8 cellular contexts compared by ENCODE assay signal in the genomic region with DNA sequence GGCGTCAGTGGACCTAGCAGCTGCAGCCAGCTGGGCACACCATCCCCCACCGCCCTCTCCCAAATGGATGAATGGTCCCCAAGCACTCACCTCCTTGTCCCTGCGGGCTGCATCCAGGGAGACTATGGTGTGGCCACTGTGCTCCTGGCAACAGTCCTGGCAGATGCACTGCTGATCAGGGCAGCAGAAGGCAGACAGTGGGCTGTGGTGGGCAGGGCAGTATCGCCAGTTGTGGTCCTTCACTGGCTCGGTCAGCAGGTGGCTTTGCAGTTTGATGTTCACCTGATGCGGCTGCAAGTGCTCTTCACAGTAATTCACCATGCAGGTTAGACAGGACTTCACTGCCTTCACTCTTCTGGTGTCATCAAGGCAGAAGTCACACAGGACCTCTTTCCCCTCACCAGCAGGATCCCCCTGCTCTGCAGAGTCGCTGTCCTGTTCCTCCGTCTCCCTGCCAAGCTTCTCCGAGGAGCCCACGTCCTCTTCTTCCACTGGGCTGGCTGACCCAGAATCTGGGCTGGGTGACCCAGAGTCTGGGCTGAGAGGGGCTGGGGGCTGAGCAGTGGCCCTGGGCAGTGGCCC. TPM values are rescaled to one million over a fixed set of nuclear protein-coding genes. Genes with fewer than 3 reads are reported as not detected.
DNase-seq lines count a peak whose midpoint lies in the region; ATAC-seq, FAIRE-seq and TF ChIP-seq lines count a peak whose summit lies in the region.

No MANE protein-coding gene starts in this region.

- no peak for TF ChIP-seq RAD21 in GM12878 (IDR thresholded peaks at IDR 0.05; ENCODE audit: insufficient read depth, low read depth, low read length)

- H3K27ac Mint-ChIP-seq in activated naive CD8-positive, alpha-beta T cell treated with anti-CD3 and anti-CD28 coated beads, Interleukin-2, amount 10 ng/mL, durations not matched to agents 7 days and 5 days, result peak overlapping the region; percentile 65
- no peak overlapping the region for H3K27ac Mint-ChIP-seq in activated naive CD8-positive, alpha-beta T cell treated with anti-CD3 and anti-CD28 coated beads for 36 hours

- H3K4me1 ChIP-seq in GM12878 (ENCODE audit: control insufficient read depth, insufficient read depth, low read length) (peaks cover 3% of the 10 kb centered on the region; the same call in 1 of the 2 replicates), aorta (ENCODE audit: control insufficient read depth in 1 of 2, insufficient read depth in 2 of 2, low read length in 2 of 2) (peaks cover 0 to 2% of the 10 kb centered on the region in 2 donors)

- H3K27ac ChIP-seq in GM12878 (ENCODE audit: control insufficient read depth, insufficient read depth) (peak overlapping the region; percentile 8; the same call in 1 of the 2 replicates), aorta (ENCODE audit: low read depth in 1 of 2, low read length in 2 of 2) (peak overlapping the region in 1 of 2 donors; percentile 38)

- ATAC-seq in activated naive CD8-positive, alpha-beta T cell treated with anti-CD3 and anti-CD28 coated beads, Interleukin-2, amount 10 ng/mL, durations not matched to agents 7 days and 5 days (ENCODE audit: low read depth), result no peak
- ATAC-seq in GM12878 (no peak), aorta (ENCODE audit: low FRiP score) (peak; percentile 23), HG02610 (IDR thresholded peaks at IDR 0.05; ENCODE audit: unreplicated experiment) (no peak), GM21515 (IDR thresholded peaks at IDR 0.05; ENCODE audit: unreplicated experiment) (no peak)

- no peak overlapping the region for H3K4me2 ChIP-seq in GM12878 (ENCODE audit: control insufficient read depth, insufficient read depth)

- no peaks in the 10 kb centered on the region for H3K79me2 ChIP-seq in GM12878 (ENCODE audit: control insufficient read depth, insufficient read depth, low read length)

- CTCF ChIA-PET in GM12878 (lab: Yijun Ruan, JAX), result no interaction called here

- peaks cover 9% of the 10 kb centered on the region for H3K4me1 Mint-ChIP-seq in activated naive CD8-positive, alpha-beta T cell treated with anti-CD3 and anti-CD28 coated beads, Interleukin-2, amount 10 ng/mL, durations not matched to agents 7 days and 5 days
- peaks cover 3% of the 10 kb centered on the region for H3K4me1 Mint-ChIP-seq in activated naive CD8-positive, alpha-beta T cell treated with anti-CD3 and anti-CD28 coated beads for 36 hours

- TF ChIP-seq POLR2A in GM12878 (IDR thresholded peaks at IDR 0.05; ENCODE audit: low read depth, low read length), result no peak

- SMC1A ChIA-PET in GM12878 (lab: Charles Lee; ENCODE audit: uncharacterized antibody, unreplicated experiment), result no interaction called here

- TF ChIP-seq EP300 in GM12878 (IDR thresholded peaks at IDR 0.05; ENCODE audit: borderline replicate concordance in 1 of 2, control insufficient read depth in 1 of 2, low read depth in 2 of 2, low read length in 2 of 2), result no peak

- no peak overlapping the region for H3K9ac ChIP-seq in GM12878 (ENCODE audit: control insufficient read depth, insufficient read depth, low read length)

- TF ChIP-seq CTCF in GM12878 (IDR thresholded peaks at IDR 0.05 in 2 of 3, conservative IDR thresholded peaks at IDR 0.05 in 1 of 3; ENCODE audit: control insufficient read depth in 2 of 3, extremely low read depth in 1 of 3, insufficient read depth in 1 of 3, low read depth in 3 of 3, low read length in 3 of 3), result no peak
- TF ChIP-seq CTCF in GM20000 (IDR thresholded peaks at IDR 0.05; ENCODE audit: extremely low read depth, missing control alignments), result no peak

- peak overlapping the region; percentile 58 for H3K4me3 Mint-ChIP-seq in activated naive CD8-positive, alpha-beta T cell treated with anti-CD3 and anti-CD28 coated beads, Interleukin-2, amount 10 ng/mL, durations not matched to agents 7 days and 5 days
- no peak overlapping the region for H3K4me3 Mint-ChIP-seq in activated naive CD8-positive, alpha-beta T cell treated with anti-CD3 and anti-CD28 coated beads for 36 hours

- H3K27me3 ChIP-seq in GM12878 (replicated peaks in 1 of 2; ENCODE audit: control insufficient read depth in 2 of 2, insufficient read depth in 2 of 2, low read length in 1 of 2), result no peaks in the 10 kb centered on the region
- H3K27me3 ChIP-seq in aorta (ENCODE audit: control insufficient read depth in 1 of 2, insufficient read depth in 2 of 2, low read length in 1 of 2), result no peaks in the 10 kb centered on the region

- POLR2A ChIA-PET in activated naive CD8-positive, alpha-beta T cell treated with anti-CD3 and anti-CD28 coated beads, Interleukin-2, amount 10 ng/mL, durations not matched to agents 7 days and 5 days (lab: Charles Lee), result interaction anchor here (1.2 kb wide), 1 partner anchor 348 kb away, joined by 4 read pairs; a partner anchor contains a TSS
- POLR2A ChIA-PET in GM12878 (lab: Charles Lee), result no interaction called here

- RAD21 ChIA-PET in GM12878 (lab: Charles Lee; ENCODE audit: unreplicated experiment), result no interaction called here

- in situ Hi-C loops in GM12878 (cut with MboI), result no loop called here

- H2AFZ ChIP-seq in GM12878 (ENCODE audit: control insufficient read depth, low read depth, low read length), result no peak overlapping the region

- DNase-seq in activated naive CD8-positive, alpha-beta T cell treated with anti-CD3 and anti-CD28 coated beads, Interleukin-2, amount 10 ng/mL, durations not matched to agents 7 days and 5 days, result no peak
- DNase-seq in activated naive CD8-positive, alpha-beta T cell treated with anti-CD3 and anti-CD28 coated beads for 36 hours, result no peak
- no peak for DNase-seq in GM12878 (ENCODE audit: low read depth, low spot score)
- peak; percentile 10 to 35 for DNase-seq in lung microvascular endothelial cell (ENCODE audit: low read depth in 2 of 2)
- peak in 1 of 2 donors; percentile 48 for DNase-seq in aorta
- DNase-seq in GM20000 (ENCODE audit: low spot score), result no peak

- 96% methylated on average over 9 of the region's 10 CpGs for WGBS in GM12878 (ENCODE audit: insufficient coverage, insufficient replicate concordance, low lambda C conversion rate, missing lambda C conversion rate)
- 21 to 23% methylated on average over 10 of the region's 10 CpGs for WGBS in aorta, 2 donors

- H3K4me3 ChIP-seq in GM12878 (no peak overlapping the region), aorta (ENCODE audit: low read length in 2 of 2) (peak overlapping the region; percentile 5 to 47)

- H3K36me3 Mint-ChIP-seq in activated naive CD8-positive, alpha-beta T cell treated with anti-CD3 and anti-CD28 coated beads, Interleukin-2, amount 10 ng/mL, durations not matched to agents 7 days and 5 days, result no peaks in the 10 kb centered on the region
- peaks cover 10% of the 10 kb centered on the region for H3K36me3 Mint-ChIP-seq in activated naive CD8-positive, alpha-beta T cell treated with anti-CD3 and anti-CD28 coated beads for 36 hours

- H4K20me1 ChIP-seq in GM12878 (ENCODE audit: control insufficient read depth, insufficient read depth), result no peaks in the 10 kb centered on the region

- H3K9me3 Mint-ChIP-seq in activated naive CD8-positive, alpha-beta T cell treated with anti-CD3 and anti-CD28 coated beads, Interleukin-2, amount 10 ng/mL, durations not matched to agents 7 days and 5 days, result no peaks in the 10 kb centered on the region
- no peaks in the 10 kb centered on the region for H3K9me3 Mint-ChIP-seq in activated naive CD8-positive, alpha-beta T cell treated with anti-CD3 and anti-CD28 coated beads for 36 hours

- no peaks in the 10 kb centered on the region for H3K9me3 ChIP-seq in GM12878 (replicated peaks; ENCODE audit: control insufficient read depth, insufficient read depth, low read length)
- no peaks in the 10 kb centered on the region for H3K9me3 ChIP-seq in aorta (ENCODE audit: control insufficient read depth, low read length)

- H3K27me3 Mint-ChIP-seq in activated naive CD8-positive, alpha-beta T cell treated with anti-CD3 and anti-CD28 coated beads, Interleukin-2, amount 10 ng/mL, durations not matched to agents 7 days and 5 days, result no peaks in the 10 kb centered on the region
- H3K27me3 Mint-ChIP-seq in activated naive CD8-positive, alpha-beta T cell treated with anti-CD3 and anti-CD28 coated beads for 36 hours, result no peaks in the 10 kb centered on the region

- BruUV-seq in GM12878 (replicated peaks; lab: Mats Ljungman, UMichigan), result no TSS peak

- intact Hi-C loops in GM12878 (cut with micrococcal nuclease; ENCODE audit: unreplicated experiment), result no loop called here
- intact Hi-C loops in aorta (cut with DNase I), result no loop called here

- FAIRE-seq in GM12878 (lab: Jason Lieb, UNC), result no peak

- no peaks in the 10 kb centered on the region for H3K36me3 ChIP-seq in GM12878 (ENCODE audit: control insufficient read depth in 2 of 2, insufficient read depth in 2 of 2, low read length in 1 of 2)
- H3K36me3 ChIP-seq in aorta (ENCODE audit: control insufficient read depth in 1 of 2, insufficient read depth in 2 of 2, low read length in 1 of 2), result no peaks in the 10 kb centered on the region

RNA-seq across cellular contexts. Expression of a gene that starts 31.6 kb away (rescaled TPM):
- under 1 TPM in 1 of 2 experiments, not detected in 1; 0.94 TPM for total RNA-seq in activated naive CD8-positive, alpha-beta T cell treated with anti-CD3 and anti-CD28 coated beads, Interleukin-2, amount 10 ng/mL, durations not matched to agents 7 days and 5 days
- total RNA-seq in activated naive CD8-positive, alpha-beta T cell treated with anti-CD3 and anti-CD28 coated beads for 36 hours, result under 1 TPM; 0.21 to 0.82 TPM
- not detected in 2 replicates for total RNA-seq in GM12878 (2013; cell fraction: nucleolus; rRNA removed)
- 0.11 and 0.22 TPM in 2 replicates for total RNA-seq in GM12878 (2014; rRNA removed)
- total RNA-seq in GM12878 (2014; rRNA removed; fragmentation: Illumina TruSeq; extraction: Trizol), result not detected in 2 replicates
- total RNA-seq in GM12878 (2021), result not detected in 2 replicates
- not detected for polyA plus RNA-seq in GM12878 (2011; ENCODE audit: low read depth)
- polyA plus RNA-seq in GM12878 (2011; rRNA removed), result 0.10 and 0.19 TPM in 2 replicates
- 0.12 TPM in 1 of 2 replicates, not detected in the other for polyA plus RNA-seq in GM12878 (2011; cell fraction: cytosol; rRNA removed)
- 0.47 and 0.70 TPM in 2 replicates for polyA plus RNA-seq in GM12878 (2011; cell fraction: nucleus; rRNA removed)
- polyA plus RNA-seq in GM12878 (2012), result 0.14 TPM in 1 of 2 replicates, not detected in the other
- polyA plus RNA-seq in GM12878 (2014; fragmentation: Illumina TruSeq; extraction: Trizol), result 0.04 TPM in 1 of 2 replicates, not detected in the other
- polyA plus RNA-seq in GM12878 (2014; fragmentation: Nextera tagmentation; extraction: Ambion mirVana), result not detected
- polyA plus RNA-seq in GM12878 (2014; rRNA removed), result not detected in 2 replicates
- polyA plus RNA-seq in GM12878 (2016; fragmentation: Nextera tagmentation; extraction: Ambion mirVana), result under 1 TPM; 0.10 to 0.16 TPM
- polyA minus RNA-seq in GM12878 (2011; rRNA and poly(A)+ RNA removed), result 0.22 TPM in 1 of 2 replicates, not detected in the other
- polyA minus RNA-seq in GM12878 (2011; cell fraction: cytosol; rRNA and poly(A)+ RNA removed), result not detected in 2 replicates
- polyA minus RNA-seq in GM12878 (2011; cell fraction: nucleus; rRNA and poly(A)+ RNA removed), result 0.57 TPM in 1 of 2 replicates, not detected in the other
- 0.20 and 0.22 TPM in 2 replicates for total RNA-seq in lung microvascular endothelial cell
- total RNA-seq in aorta, result 1 to 10 TPM in 1 of 2 donors, under 1 TPM in 1; 0.58 to 1.7 TPM
- polyA plus RNA-seq in aorta, result 1 to 10 TPM in 1 of 2 donors, under 1 TPM in 1; 0.38 to 1.3 TPM

RNA-seq across cellular contexts. Expression of a gene that starts 33.0 kb away (rescaled TPM):
- total RNA-seq in activated naive CD8-positive, alpha-beta T cell treated with anti-CD3 and anti-CD28 coated beads, Interleukin-2, amount 10 ng/mL, durations not matched to agents 7 days and 5 days, result 1 to 10 TPM; 7.8 to 9.0 TPM
- total RNA-seq in activated naive CD8-positive, alpha-beta T cell treated with anti-CD3 and anti-CD28 coated beads for 36 hours, result 10 to 100 TPM; 10.1 to 10.9 TPM
- 27.9 and 40.4 TPM in 2 replicates for total RNA-seq in GM12878 (2013; cell fraction: nucleolus; rRNA removed)
- total RNA-seq in GM12878 (2014; rRNA removed) (10.6 and 13.7 TPM in 2 replicates), GM12878 (2014; rRNA removed; fragmentation: Illumina TruSeq; extraction: Trizol) (9.6 and 10.7 TPM in 2 replicates), GM12878 (2021) (9.1 and 11.9 TPM in 2 replicates), lung microvascular endothelial cell (40.9 and 42.5 TPM in 2 replicates), aorta (10 to 100 TPM; 12.2 to 20.3 TPM)
- polyA plus RNA-seq in GM12878 (2011; ENCODE audit: low read depth), result 7.1 TPM
- polyA plus RNA-seq in GM12878 (2011; rRNA removed) (11.9 and 15.1 TPM in 2 replicates), GM12878 (2014; fragmentation: Illumina TruSeq; extraction: Trizol) (7.4 and 10.5 TPM in 2 replicates), GM12878 (2014; fragmentation: Nextera tagmentation; extraction: Ambion mirVana) (1 to 10 TPM; 3.9 to 6.4 TPM), GM12878 (2014; rRNA removed) (8.5 and 10.3 TPM in 2 replicates), GM12878 (2016; fragmentation: Nextera tagmentation; extraction: Ambion mirVana) (1 to 10 TPM; 2.6 to 3.3 TPM), aorta (10 to 100 TPM in 1 of 2 donors, 1 to 10 TPM in 1; 8.1 to 13.8 TPM)
- polyA plus RNA-seq in GM12878 (2011; cell fraction: cytosol; rRNA removed), result 10.3 and 11.6 TPM in 2 replicates
- polyA plus RNA-seq in GM12878 (2011; cell fraction: nucleus; rRNA removed), result 12.4 and 15.1 TPM in 2 replicates
- 9.2 and 11.3 TPM in 2 replicates for polyA plus RNA-seq in GM12878 (2012)
- polyA minus RNA-seq in GM12878 (2011; rRNA and poly(A)+ RNA removed), result 17.4 and 22.8 TPM in 2 replicates
- polyA minus RNA-seq in GM12878 (2011; cell fraction: cytosol; rRNA and poly(A)+ RNA removed), result 8.7 and 15.3 TPM in 2 replicates
- 17.5 and 29.4 TPM in 2 replicates for polyA minus RNA-seq in GM12878 (2011; cell fraction: nucleus; rRNA and poly(A)+ RNA removed)

RNA-seq across cellular contexts. Expression of a gene that starts 48.5 kb away (rescaled TPM):
- total RNA-seq in activated naive CD8-positive, alpha-beta T cell treated with anti-CD3 and anti-CD28 coated beads, Interleukin-2, amount 10 ng/mL, durations not matched to agents 7 days and 5 days, result 10 to 100 TPM; 26.5 to 29.9 TPM
- total RNA-seq in activated naive CD8-positive, alpha-beta T cell treated with anti-CD3 and anti-CD28 coated beads for 36 hours, result 10 to 100 TPM; 37.1 to 40.4 TPM
- total RNA-seq in GM12878 (2013; cell fraction: nucleolus; rRNA removed), result 29.3 and 36.8 TPM in 2 replicates
- total RNA-seq in GM12878 (2014; rRNA removed) (19.3 and 22.8 TPM in 2 replicates), GM12878 (2014; rRNA removed; fragmentation: Illumina TruSeq; extraction: Trizol) (27.5 and 31.2 TPM in 2 replicates), GM12878 (2021) (20.1 and 23.7 TPM in 2 replicates), lung microvascular endothelial cell (25.3 and 31.3 TPM in 2 replicates), aorta (10 to 100 TPM; 13.5 to 19.9 TPM)
- 9.0 TPM for polyA plus RNA-seq in GM12878 (2011; ENCODE audit: low read depth)
- polyA plus RNA-seq in GM12878 (2011; rRNA removed) (17.0 and 24.2 TPM in 2 replicates), GM12878 (2014; fragmentation: Illumina TruSeq; extraction: Trizol) (25.5 and 29.9 TPM in 2 replicates), GM12878 (2014; fragmentation: Nextera tagmentation; extraction: Ambion mirVana) (10 to 100 TPM in 1 of 2 experiments, 1 to 10 TPM in 1; 8.1 to 12.1 TPM), GM12878 (2014; rRNA removed) (8.5 and 19.8 TPM in 2 replicates), GM12878 (2016; fragmentation: Nextera tagmentation; extraction: Ambion mirVana) (10 to 100 TPM; 12.8 to 14.8 TPM), aorta (10 to 100 TPM; 11.8 to 12.8 TPM)
- polyA plus RNA-seq in GM12878 (2011; cell fraction: cytosol; rRNA removed), result 11.2 and 13.2 TPM in 2 replicates
- 11.2 and 14.5 TPM in 2 replicates for polyA plus RNA-seq in GM12878 (2011; cell fraction: nucleus; rRNA removed)
- 9.3 and 11.6 TPM in 2 replicates for polyA plus RNA-seq in GM12878 (2012)
- 16.8 and 22.4 TPM in 2 replicates for polyA minus RNA-seq in GM12878 (2011; rRNA and poly(A)+ RNA removed)
- 8.3 and 9.7 TPM in 2 replicates for polyA minus RNA-seq in GM12878 (2011; cell fraction: cytosol; rRNA and poly(A)+ RNA removed)
- polyA minus RNA-seq in GM12878 (2011; cell fraction: nucleus; rRNA and poly(A)+ RNA removed), result 4.6 and 7.6 TPM in 2 replicates

Comparison
In these comparisons a context has a peak if more than half of its experiments do, and no peak if none do; other contexts are left out.
1. DNase-seq: peak in lung microvascular endothelial cell (2 of 2); none in activated naive CD8-positive, alpha-beta T cell treated with anti-CD3 and anti-CD28 coated beads, Interleukin-2, amount 10 ng/mL, durations not matched to agents 7 days and 5 days (single experiment), activated naive CD8-positive, alpha-beta T cell treated with anti-CD3 and anti-CD28 coated beads for 36 hours (single experiment), GM12878 (single experiment) and GM20000 (single experiment).